Comparison of ENCODE assay signal across 10 cellular contexts in the genomic region with DNA sequence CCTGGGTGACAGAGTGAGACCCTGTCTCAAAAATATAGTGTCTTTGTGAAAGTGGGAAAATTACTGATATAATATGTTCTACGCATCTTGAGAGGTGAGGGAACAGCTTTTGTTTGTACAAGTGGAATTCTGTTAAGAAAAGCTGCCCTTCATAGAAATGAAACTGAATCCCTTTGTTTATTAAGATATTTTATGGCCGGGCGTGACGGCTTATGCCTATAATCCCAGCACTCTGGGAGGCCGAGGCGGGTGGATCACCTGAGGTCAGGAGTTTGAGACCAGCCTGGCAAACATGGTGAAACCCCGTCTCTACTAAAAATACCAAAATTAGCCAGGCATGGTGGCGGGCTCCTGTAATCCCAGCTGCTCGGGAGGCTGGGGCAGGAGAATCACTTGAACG. TPM values are rescaled to one million over a fixed set of nuclear protein-coding genes. Genes with fewer than 3 reads are reported as not detected.
"Had no signal": no experiment of that assay in that cellular context is flagged by ENCODE, and none has a peak within 500 bp of the region (broad histone marks: within the 10 kb centered on the region; RNA-seq: fewer than 3 reads in every experiment).

No MANE protein-coding gene starts in this region.

RNA-seq across cellular contexts. Expression of a gene that starts 50.9 kb away (rescaled TPM):
- total RNA-seq: activated B cell treated with CpG ODN at 0.5 μM for 24 hours; activated CD8-positive, alpha-beta T cell treated with anti-CD3 and anti-CD28 coated beads for 36 hours; activated T-cell treated with anti-CD3 and anti-CD28 coated beads, Interleukin-2, amount 50 U/mL, for 4 hours; activated T-helper 17 cell treated with anti-CD3 and anti-CD28 coated beads, Interleukin-2, amount 50 U/mL, for 72 hours; bronchial epithelial cell; cardiac septum; dermis blood vessel endothelial cell; endothelial cell of umbilical vein; esophagus squamous epithelium; heart right ventricle had no signal
